1 cellular context compared by ENCODE assay signal in the genomic region with DNA sequence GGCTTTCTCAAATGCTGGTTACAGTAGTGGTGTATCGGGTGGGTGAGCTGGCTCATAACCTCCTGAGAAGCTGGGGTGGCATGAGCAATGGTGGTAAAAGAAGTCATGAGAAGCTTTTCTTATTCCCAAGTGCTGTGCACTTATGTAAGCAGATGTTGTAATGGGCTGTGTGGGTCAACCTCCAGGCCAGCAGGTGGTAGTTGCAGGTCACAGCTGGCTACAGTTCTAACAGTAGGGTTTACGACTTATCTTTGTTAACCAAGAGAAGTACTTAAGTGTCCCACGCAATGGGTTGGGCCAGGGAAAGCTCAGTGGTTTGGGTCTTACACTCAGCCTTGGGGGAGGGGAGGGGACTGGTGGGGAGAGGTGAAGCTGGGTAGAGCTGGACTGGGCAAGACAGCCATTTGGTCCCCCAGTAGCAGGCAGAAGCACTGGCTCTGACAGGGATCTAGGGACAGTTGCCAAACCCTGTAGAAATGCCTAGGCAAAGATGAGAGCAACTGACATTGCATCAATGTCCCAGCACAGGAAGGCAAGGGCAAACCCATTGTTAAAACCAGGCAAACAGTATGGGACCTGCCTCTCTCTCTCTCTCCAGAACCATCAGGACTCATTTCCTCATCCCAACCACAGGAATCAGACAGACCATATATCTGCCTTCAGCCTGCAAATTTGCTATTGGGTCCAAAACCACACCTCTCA.
TF ChIP-seq lines count a peak whose summit lies in the region.

No MANE protein-coding gene starts in this region.

TF ChIP-seq in WTC11, 78 proteins besides CTCF, POLR2A, EP300 and RAD21 (continued from another document):
- TF ChIP-seq, protein P1, sequence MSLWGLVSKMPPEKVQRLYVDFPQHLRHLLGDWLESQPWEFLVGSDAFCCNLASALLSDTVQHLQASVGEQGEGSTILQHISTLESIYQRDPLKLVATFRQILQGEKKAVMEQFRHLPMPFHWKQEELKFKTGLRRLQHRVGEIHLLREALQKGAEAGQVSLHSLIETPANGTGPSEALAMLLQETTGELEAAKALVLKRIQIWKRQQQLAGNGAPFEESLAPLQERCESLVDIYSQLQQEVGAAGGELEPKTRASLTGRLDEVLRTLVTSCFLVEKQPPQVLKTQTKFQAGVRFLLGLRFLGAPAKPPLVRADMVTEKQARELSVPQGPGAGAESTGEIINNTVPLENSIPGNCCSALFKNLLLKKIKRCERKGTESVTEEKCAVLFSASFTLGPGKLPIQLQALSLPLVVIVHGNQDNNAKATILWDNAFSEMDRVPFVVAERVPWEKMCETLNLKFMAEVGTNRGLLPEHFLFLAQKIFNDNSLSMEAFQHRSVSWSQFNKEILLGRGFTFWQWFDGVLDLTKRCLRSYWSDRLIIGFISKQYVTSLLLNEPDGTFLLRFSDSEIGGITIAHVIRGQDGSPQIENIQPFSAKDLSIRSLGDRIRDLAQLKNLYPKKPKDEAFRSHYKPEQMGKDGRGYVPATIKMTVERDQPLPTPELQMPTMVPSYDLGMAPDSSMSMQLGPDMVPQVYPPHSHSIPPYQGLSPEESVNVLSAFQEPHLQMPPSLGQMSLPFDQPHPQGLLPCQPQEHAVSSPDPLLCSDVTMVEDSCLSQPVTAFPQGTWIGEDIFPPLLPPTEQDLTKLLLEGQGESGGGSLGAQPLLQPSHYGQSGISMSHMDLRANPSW (CRISPR knock-in tag; conservative IDR thresholded peaks at IDR 0.05; ENCODE audit: low read depth): no peak
- TF ChIP-seq ZNF317 (CRISPR knock-in tag; IDR thresholded peaks at IDR 0.05; ENCODE audit: borderline replicate concordance, low read depth) (no peak), MXD4 (CRISPR knock-in tag; IDR thresholded peaks at IDR 0.05; ENCODE audit: borderline replicate concordance) (no peak), FOXP1 (CRISPR knock-in tag; IDR thresholded peaks at IDR 0.05; ENCODE audit: borderline replicate concordance) (no peak), SMAD3 (CRISPR knock-in tag; IDR thresholded peaks at IDR 0.05; ENCODE audit: borderline replicate concordance) (no peak), KAT7 (CRISPR knock-in tag; IDR thresholded peaks at IDR 0.05; ENCODE audit: borderline replicate concordance) (no peak), ZBTB21 (CRISPR knock-in tag; IDR thresholded peaks at IDR 0.05; ENCODE audit: borderline replicate concordance) (no peak), TEAD4 (CRISPR knock-in tag; IDR thresholded peaks at IDR 0.05) (no peak), ZNF396 (CRISPR knock-in tag; IDR thresholded peaks at IDR 0.05; ENCODE audit: borderline replicate concordance) (no peak), NFYB (CRISPR knock-in tag; conservative IDR thresholded peaks at IDR 0.05; ENCODE audit: low read depth) (no peak), RELA (CRISPR knock-in tag; IDR thresholded peaks at IDR 0.05; ENCODE audit: borderline replicate concordance) (no peak)
- TF ChIP-seq, protein P2, sequence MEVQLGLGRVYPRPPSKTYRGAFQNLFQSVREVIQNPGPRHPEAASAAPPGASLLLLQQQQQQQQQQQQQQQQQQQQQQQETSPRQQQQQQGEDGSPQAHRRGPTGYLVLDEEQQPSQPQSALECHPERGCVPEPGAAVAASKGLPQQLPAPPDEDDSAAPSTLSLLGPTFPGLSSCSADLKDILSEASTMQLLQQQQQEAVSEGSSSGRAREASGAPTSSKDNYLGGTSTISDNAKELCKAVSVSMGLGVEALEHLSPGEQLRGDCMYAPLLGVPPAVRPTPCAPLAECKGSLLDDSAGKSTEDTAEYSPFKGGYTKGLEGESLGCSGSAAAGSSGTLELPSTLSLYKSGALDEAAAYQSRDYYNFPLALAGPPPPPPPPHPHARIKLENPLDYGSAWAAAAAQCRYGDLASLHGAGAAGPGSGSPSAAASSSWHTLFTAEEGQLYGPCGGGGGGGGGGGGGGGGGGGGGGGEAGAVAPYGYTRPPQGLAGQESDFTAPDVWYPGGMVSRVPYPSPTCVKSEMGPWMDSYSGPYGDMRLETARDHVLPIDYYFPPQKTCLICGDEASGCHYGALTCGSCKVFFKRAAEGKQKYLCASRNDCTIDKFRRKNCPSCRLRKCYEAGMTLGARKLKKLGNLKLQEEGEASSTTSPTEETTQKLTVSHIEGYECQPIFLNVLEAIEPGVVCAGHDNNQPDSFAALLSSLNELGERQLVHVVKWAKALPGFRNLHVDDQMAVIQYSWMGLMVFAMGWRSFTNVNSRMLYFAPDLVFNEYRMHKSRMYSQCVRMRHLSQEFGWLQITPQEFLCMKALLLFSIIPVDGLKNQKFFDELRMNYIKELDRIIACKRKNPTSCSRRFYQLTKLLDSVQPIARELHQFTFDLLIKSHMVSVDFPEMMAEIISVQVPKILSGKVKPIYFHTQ (CRISPR knock-in tag; IDR thresholded peaks at IDR 0.05): no peak
- TF ChIP-seq, protein P3, sequence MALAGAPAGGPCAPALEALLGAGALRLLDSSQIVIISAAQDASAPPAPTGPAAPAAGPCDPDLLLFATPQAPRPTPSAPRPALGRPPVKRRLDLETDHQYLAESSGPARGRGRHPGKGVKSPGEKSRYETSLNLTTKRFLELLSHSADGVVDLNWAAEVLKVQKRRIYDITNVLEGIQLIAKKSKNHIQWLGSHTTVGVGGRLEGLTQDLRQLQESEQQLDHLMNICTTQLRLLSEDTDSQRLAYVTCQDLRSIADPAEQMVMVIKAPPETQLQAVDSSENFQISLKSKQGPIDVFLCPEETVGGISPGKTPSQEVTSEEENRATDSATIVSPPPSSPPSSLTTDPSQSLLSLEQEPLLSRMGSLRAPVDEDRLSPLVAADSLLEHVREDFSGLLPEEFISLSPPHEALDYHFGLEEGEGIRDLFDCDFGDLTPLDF (CRISPR knock-in tag; IDR thresholded peaks at IDR 0.05): no peak
TF ChIP-seq in WTC11: peak in this region for 0.
